19 cellular contexts compared by ENCODE assay signal in genomic region chr6:135202821-135203220, GRCh38.
"Had no signal": no experiment of that assay in that cellular context is flagged by ENCODE, and none has a peak within 500 bp of the region (broad histone marks: within the 10 kb centered on the region; RNA-seq: fewer than 3 reads in every experiment).

No MANE protein-coding gene starts in this region.

- H3K27ac ChIP-seq: SJSA1 had no signal

- H3K4me1 Mint-ChIP-seq: activated B cell treated with CpG ODN at 0.5 μM for 24 hours had no signal

- H3K36me3 ChIP-seq: SJSA1 had no signal

- H3K9me3 Mint-ChIP-seq: activated B cell treated with CpG ODN at 0.5 μM for 24 hours; activated CD4-positive, alpha-beta memory T cell treated with anti-CD3 and anti-CD28 coated beads for 36 hours; activated CD4-positive, alpha-beta T cell treated with anti-CD3 and anti-CD28 coated beads, Interleukin-2, amount 10 ng/mL, durations not matched to agents 7 days and 5 days; T-helper 1 cell treated with Interleukin-12 subunit alpha and Interleukin-12 subunit beta and Interleukin-4 antibody, amounts not matched to agents 30 μg/mL and 1 μg/mL, for 36 hours had no signal

- ATAC-seq: K562, PC-3 had no signal

- H3K27me3 Mint-ChIP-seq: activated B cell treated with CpG ODN at 0.5 μM for 24 hours; activated CD4-positive, alpha-beta memory T cell treated with anti-CD3 and anti-CD28 coated beads for 36 hours; activated CD4-positive, alpha-beta T cell treated with anti-CD3 and anti-CD28 coated beads, Interleukin-2, amount 10 ng/mL, durations not matched to agents 7 days and 5 days had no signal

- DNase-seq: activated B cell treated with CpG ODN at 0.5 μM for 24 hours; activated CD4-positive, alpha-beta memory T cell treated with anti-CD3 and anti-CD28 coated beads for 36 hours; activated CD4-positive, alpha-beta T cell treated with anti-CD3 and anti-CD28 coated beads, Interleukin-2, amount 10 ng/mL, durations not matched to agents 7 days and 5 days; activated CD8-positive, alpha-beta memory T cell treated with anti-CD3 and anti-CD28 coated beads for 24 hours; activated naive CD4-positive, alpha-beta T cell treated with anti-CD3 and anti-CD28 coated beads, Interleukin-2, amount 50 U/mL, for 16 hours; activated T-cell treated with anti-CD3 and anti-CD28 coated beads for 4 hours; activated T-cell treated with anti-CD3 and anti-CD28 coated beads, Interleukin-2, amount 50 U/mL, for 48 hours; Karpas-422; MM.1S; NCI-H1105 treated with DMSO at 0.1 percent for 48 hours; NCI-H1436 treated with DMSO at 0.1 percent for 48 hours; NCI-H187; NCI-H2081; NCI-H510A treated with DMSO at 0.1 percent for 48 hours; PC-3; SHP77 had no signal

- H3K9me3 ChIP-seq: SJSA1 had no signal

- H3K4me3 Mint-ChIP-seq: activated B cell treated with CpG ODN at 0.5 μM for 24 hours; activated CD4-positive, alpha-beta memory T cell treated with anti-CD3 and anti-CD28 coated beads for 36 hours; activated CD4-positive, alpha-beta T cell treated with anti-CD3 and anti-CD28 coated beads, Interleukin-2, amount 10 ng/mL, durations not matched to agents 7 days and 5 days; T-helper 1 cell treated with Interleukin-12 subunit alpha and Interleukin-12 subunit beta and Interleukin-4 antibody, amounts not matched to agents 30 μg/mL and 1 μg/mL, for 36 hours had no signal

- H3K4me3 ChIP-seq: K562, SJSA1 had no signal

- H3K27ac Mint-ChIP-seq: activated B cell treated with CpG ODN at 0.5 μM for 24 hours; activated CD4-positive, alpha-beta memory T cell treated with anti-CD3 and anti-CD28 coated beads for 36 hours; activated CD4-positive, alpha-beta T cell treated with anti-CD3 and anti-CD28 coated beads, Interleukin-2, amount 10 ng/mL, durations not matched to agents 7 days and 5 days; T-helper 1 cell treated with Interleukin-12 subunit alpha and Interleukin-12 subunit beta and Interleukin-4 antibody, amounts not matched to agents 30 μg/mL and 1 μg/mL, for 36 hours had no signal

- H3K4me1 ChIP-seq: SJSA1 had no signal
